Comparison of ENCODE assay signal across 26 cellular contexts in genomic region chr15:35123743-35124142, GRCh38. TPM values are rescaled to one million over a fixed set of nuclear protein-coding genes. Genes with fewer than 3 reads are reported as not detected.
"Had no signal": no experiment of that assay in that cellular context is flagged by ENCODE, and none has a peak within 500 bp of the region (broad histone marks: within the 10 kb centered on the region; RNA-seq: fewer than 3 reads in every experiment).

No MANE protein-coding gene starts in this region.

- H3K4me1 Mint-ChIP-seq: activated naive CD8-positive, alpha-beta T cell treated with anti-CD3 and anti-CD28 coated beads, Interleukin-2, amount 50 U/mL, for 24 hours; brain; memory B cell; naive B cell; T-helper 17 cell had no signal

- H3K4me3 Mint-ChIP-seq: activated CD4-positive, alpha-beta memory T cell treated with anti-CD3 and anti-CD28 coated beads for 36 hours; activated naive CD8-positive, alpha-beta T cell treated with anti-CD3 and anti-CD28 coated beads, Interleukin-2, amount 50 U/mL, for 24 hours; brain; memory B cell; naive B cell; T-helper 17 cell; type B pancreatic cell had no signal

- H3K36me3 Mint-ChIP-seq: activated CD4-positive, alpha-beta memory T cell treated with anti-CD3 and anti-CD28 coated beads for 36 hours; brain had no signal

- ATAC-seq: activated naive CD8-positive, alpha-beta T cell treated with anti-CD3 and anti-CD28 coated beads, Interleukin-2, amount 50 U/mL, for 24 hours; gastrocnemius medialis; mucosa of descending colon; T-helper 17 cell had no signal

- H3K9me3 Mint-ChIP-seq: activated naive CD8-positive, alpha-beta T cell treated with anti-CD3 and anti-CD28 coated beads, Interleukin-2, amount 50 U/mL, for 24 hours had no signal

- DNase-seq: activated CD4-positive, alpha-beta memory T cell treated with anti-CD3 and anti-CD28 coated beads for 36 hours; activated CD4-positive, alpha-beta T cell treated with anti-CD3 and anti-CD28 coated beads for 4 hours; activated CD4-positive, CD25-positive, alpha-beta regulatory T cell; activated gamma-delta T cell; activated naive CD4-positive, alpha-beta T cell treated with anti-CD3 and anti-CD28 coated beads, Interleukin-2, amount 50 U/mL, for 16 hours; activated naive CD8-positive, alpha-beta T cell treated with anti-CD3 and anti-CD28 coated beads, Interleukin-2, amount 50 U/mL, for 24 hours; activated T-cell treated with anti-CD3 and anti-CD28 coated beads for 4 hours; anterior cingulate cortex; dermis blood vessel endothelial cell; effector CD8-positive, alpha-beta T cell; erythroblast; gastrocnemius medialis; hypothalamus; mucosa of descending colon; naive B cell; retina; spleen; stimulated activated CD4-positive, alpha-beta T cell treated with anti-CD3 and anti-CD28 coated beads, Interleukin-4, amount 100 ng/mL, for 1 hour; stimulated activated naive CD4-positive, alpha-beta T cell; T-helper 17 cell; testis had no signal

- H3K4me3 ChIP-seq: gastrocnemius medialis, mucosa of descending colon, spleen, testis, vagina had no signal

- H3K27me3 Mint-ChIP-seq: activated naive CD8-positive, alpha-beta T cell treated with anti-CD3 and anti-CD28 coated beads, Interleukin-2, amount 50 U/mL, for 24 hours; memory B cell; T-helper 17 cell; type B pancreatic cell had no signal

- H3K27ac Mint-ChIP-seq: activated CD4-positive, alpha-beta memory T cell treated with anti-CD3 and anti-CD28 coated beads for 36 hours; activated naive CD8-positive, alpha-beta T cell treated with anti-CD3 and anti-CD28 coated beads, Interleukin-2, amount 50 U/mL, for 24 hours; memory B cell; naive B cell; T-helper 17 cell; type B pancreatic cell had no signal

RNA-seq across cellular contexts. Expression of gene NANOGP8, which starts 38.6 kb away (rescaled TPM):
- total RNA-seq: activated CD4-positive, alpha-beta memory T cell treated with anti-CD3 and anti-CD28 coated beads for 36 hours; cardiac septum; dermis blood vessel endothelial cell; gastrocnemius medialis; T-helper 17 cell; vagina had no signal
